ENCODE assay signal across 8 cellular contexts in the genomic region with DNA sequence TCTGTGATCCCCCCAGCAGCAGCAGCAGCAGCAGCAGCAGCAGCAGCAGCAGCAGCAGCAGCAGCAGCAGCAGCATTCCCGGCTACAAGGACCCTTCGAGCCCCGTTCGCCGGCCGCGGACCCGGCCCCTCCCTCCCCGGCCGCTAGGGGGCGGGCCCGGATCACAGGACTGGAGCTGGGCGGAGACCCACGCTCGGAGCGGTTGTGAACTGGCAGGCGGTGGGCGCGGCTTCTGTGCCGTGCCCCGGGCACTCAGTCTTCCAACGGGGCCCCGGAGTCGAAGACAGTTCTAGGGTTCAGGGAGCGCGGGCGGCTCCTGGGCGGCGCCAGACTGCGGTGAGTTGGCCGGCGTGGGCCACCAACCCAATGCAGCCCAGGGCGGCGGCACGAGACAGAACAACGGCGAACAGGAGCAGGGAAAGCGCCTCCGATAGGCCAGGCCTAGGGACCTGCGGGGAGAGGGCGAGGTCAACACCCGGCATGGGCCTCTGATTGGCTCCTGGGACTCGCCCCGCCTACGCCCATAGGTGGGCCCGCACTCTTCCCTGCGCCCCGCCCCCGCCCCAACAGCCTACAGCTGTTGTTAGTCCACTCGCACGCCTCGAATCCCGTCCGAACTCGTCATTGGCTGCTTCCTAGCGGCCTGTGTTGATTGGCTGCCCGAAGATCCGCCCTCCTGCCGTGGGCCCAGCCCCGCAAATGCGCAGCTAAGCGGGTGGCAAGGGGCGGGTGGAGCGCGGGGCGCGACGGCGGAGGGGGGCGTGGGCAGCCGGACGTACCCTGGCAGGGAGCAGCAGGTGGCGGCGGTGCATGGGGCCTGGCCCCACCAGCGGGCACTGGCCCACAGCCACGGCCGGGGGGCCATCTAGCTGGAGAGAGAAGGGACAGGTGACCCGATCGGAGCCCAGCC. TPM values are rescaled to one million over a fixed set of nuclear protein-coding genes. Genes with fewer than 3 reads are reported as not detected.
A peak's percentile ranks its signal among the peaks of the same experiment; 100 is the strongest.
DNase-seq lines count a peak whose midpoint lies in the region; ATAC-seq and TF ChIP-seq lines count a peak whose summit lies in the region.

No MANE protein-coding gene starts in this region.

- H3K27me3 Mint-ChIP-seq in stimulated activated naive CD8-positive, alpha-beta T cell treated with anti-CD3 and anti-CD28 coated beads, Interleukin-15, amount 100 ng/mL, for 72 hours, result peaks cover 55% of the 10 kb centered on the region

- H3K36me3 ChIP-seq in DND-41 (ENCODE audit: insufficient read depth, low read length) (peaks cover 2% of the 10 kb centered on the region; the same call in 1 of the 2 replicates), GM23248 (ENCODE audit: low read depth) (no peaks in the 10 kb centered on the region), neural cell (ENCODE audit: insufficient read depth, low read length) (no peaks in the 10 kb centered on the region)

- H3K9me2 ChIP-seq in GM23248 (ENCODE audit: insufficient read depth) (no peaks in the 10 kb centered on the region), neural cell (ENCODE audit: insufficient read depth, low read length) (no peaks in the 10 kb centered on the region)

- peak overlapping the region; percentile 94 to 95 for H3K4me3 Mint-ChIP-seq in stimulated activated naive CD8-positive, alpha-beta T cell treated with anti-CD3 and anti-CD28 coated beads, Interleukin-15, amount 100 ng/mL, for 72 hours

- peak overlapping the region; percentile 86 for H3K4me2 ChIP-seq in DND-41 (ENCODE audit: insufficient read depth, low read length)
- H3K4me2 ChIP-seq in GM23248 (ENCODE audit: unreplicated experiment), result peak overlapping the region; percentile 99
- H3K4me2 ChIP-seq in neural cell (ENCODE audit: low read length), result no peak overlapping the region

- H3K9me3 ChIP-seq in DND-41 (ENCODE audit: insufficient read depth, low read length, severe bottlenecking) (no peaks in the 10 kb centered on the region), GM23248 (ENCODE audit: low read depth) (no peaks in the 10 kb centered on the region), neural cell (ENCODE audit: low read length) (no peaks in the 10 kb centered on the region)

- POLR2A ChIA-PET in RWPE1 (lab: Yijun Ruan, JAX; ENCODE audit: low non-redundant PET), result interaction anchor here (0.6 to 1.9 kb wide), 3 partner anchors 8 to 23 kb away, joined by 3 to 27 read pairs (median 4); a partner anchor contains a TSS

- H3K27ac Mint-ChIP-seq in stimulated activated naive CD8-positive, alpha-beta T cell treated with anti-CD3 and anti-CD28 coated beads, Interleukin-15, amount 100 ng/mL, for 72 hours, result peak overlapping the region; percentile 65 to 69

- no peak for TF ChIP-seq EP300 in neural cell (conservative IDR thresholded peaks at IDR 0.05; ENCODE audit: poor library complexity, severe bottlenecking)

- H3K9ac ChIP-seq in DND-41 (ENCODE audit: low read depth, low read length), result peak overlapping the region; percentile 60
- H3K9ac ChIP-seq in GM23248, result peak overlapping the region; percentile 84
- H3K9ac ChIP-seq in neural cell (ENCODE audit: low read length), result peak overlapping the region; percentile 66

- H3K4me1 Mint-ChIP-seq in stimulated activated naive CD8-positive, alpha-beta T cell treated with anti-CD3 and anti-CD28 coated beads, Interleukin-15, amount 100 ng/mL, for 72 hours, result peaks cover 33% of the 10 kb centered on the region

- ATAC-seq in DND-41 (ENCODE audit: insufficient read depth, low read depth), result peak; percentile 79
- ATAC-seq in stimulated activated naive CD8-positive, alpha-beta T cell treated with anti-CD3 and anti-CD28 coated beads, Interleukin-15, amount 100 ng/mL, for 72 hours, result peak; percentile 80

- peak; percentile 91 for DNase-seq in DND-41
- DNase-seq in GM23248, result peak; percentile 98
- DNase-seq in RWPE1 (ENCODE audit: low spot score), result peak; percentile 95
- DNase-seq in activated effector memory CD4-positive, alpha-beta T cell treated with anti-CD3 and anti-CD28 coated beads, Interleukin-2, amount 50 U/mL, for 16 hours, result peak; percentile 97
- DNase-seq in fibroblast of villous mesenchyme (ENCODE audit: low read depth), result peak; percentile 99
- DNase-seq in stimulated activated naive CD8-positive, alpha-beta T cell treated with anti-CD3 and anti-CD28 coated beads, Interleukin-15, amount 100 ng/mL, for 72 hours, result peak; percentile 90 to 92

- H3K27me3 ChIP-seq in DND-41 (ENCODE audit: insufficient read depth, low read length, poor library complexity), result no peaks in the 10 kb centered on the region
- no peaks in the 10 kb centered on the region for H3K27me3 ChIP-seq in GM23248 (replicated peaks; ENCODE audit: insufficient read depth)
- peaks cover 22% of the 10 kb centered on the region for H3K27me3 ChIP-seq in neural cell (ENCODE audit: insufficient read depth, low read depth, low read length)

- H3K79me2 ChIP-seq in DND-41 (ENCODE audit: insufficient read depth, low read length) (no peaks in the 10 kb centered on the region), GM23248 (ENCODE audit: insufficient read depth) (peaks cover 12% of the 10 kb centered on the region; the same call in 1 of the 2 replicates), neural cell (replicated peaks; ENCODE audit: insufficient read depth, low read length) (no peaks in the 10 kb centered on the region)

- H3K27ac ChIP-seq in DND-41 (ENCODE audit: low read length) (peak overlapping the region; percentile 70), GM23248 (peak overlapping the region; percentile 91), RWPE1 (peak overlapping the region; percentile 98), neural cell (ENCODE audit: low read length) (peak overlapping the region; percentile 73)

- 4 to 5% methylated on average over 41 to 62 of the region's 79 CpGs for WGBS in GM23248 (ENCODE audit: low coverage in 1 of 2, low lambda C conversion rate in 2 of 2, missing lambda C conversion rate in 2 of 2), 2 experiments

- peaks cover 16% of the 10 kb centered on the region for H3F3A ChIP-seq in GM23248 (ENCODE audit: insufficient read depth)
- H3F3A ChIP-seq in neural cell (ENCODE audit: insufficient read depth, low read length, poor library complexity, severe bottlenecking), result no peaks in the 10 kb centered on the region

- CTCF ChIA-PET in RWPE1 (lab: Yijun Ruan, JAX), result interaction anchor here (0.6 to 2.9 kb wide), 17 partner anchors 9 to 1570 kb away, joined by 3 to 41 read pairs (median 4); a partner anchor contains a TSS

- H3K9me3 Mint-ChIP-seq in stimulated activated naive CD8-positive, alpha-beta T cell treated with anti-CD3 and anti-CD28 coated beads, Interleukin-15, amount 100 ng/mL, for 72 hours, result no peaks in the 10 kb centered on the region

- H4K20me1 ChIP-seq in DND-41 (ENCODE audit: insufficient read depth, low read length) (0 out of 2 replicates have a peak, but pooled peaks cover 2% of the 10 kb centered on the region), GM23248 (ENCODE audit: insufficient read depth) (no peaks in the 10 kb centered on the region), neural cell (ENCODE audit: insufficient read depth) (no peaks in the 10 kb centered on the region)

- peak; percentile 69 for TF ChIP-seq RAD21 in neural cell (conservative IDR thresholded peaks at IDR 0.05)

- peak; percentile 91 for TF ChIP-seq CTCF in DND-41 (IDR thresholded peaks at IDR 0.05; ENCODE audit: borderline replicate concordance, extremely low read depth, low read length, poor library complexity, severe bottlenecking)
- peak; percentile 56 for TF ChIP-seq CTCF in LNCAP (IDR thresholded peaks at IDR 0.05)
- TF ChIP-seq CTCF in RWPE1 (conservative IDR thresholded peaks at IDR 0.05; ENCODE audit: low read depth), result peak; percentile 84
- peak; percentile 85 for TF ChIP-seq CTCF in fibroblast of villous mesenchyme (IDR thresholded peaks at IDR 0.05; ENCODE audit: insufficient read depth, low read depth, low read length)
- peak; percentile 89 for TF ChIP-seq CTCF in neural cell (IDR thresholded peaks at IDR 0.05; ENCODE audit: poor library complexity, severe bottlenecking)

- H3K4me3 ChIP-seq in DND-41 (ENCODE audit: low read depth in 1 of 2, low read length in 2 of 2) (peak overlapping the region; percentile 45 to 75; a peak in 3 of 4 replicates), GM23248 (peak overlapping the region; percentile 77), fibroblast of villous mesenchyme (ENCODE audit: low read depth, low read length) (peak overlapping the region; percentile 73), neural cell (ENCODE audit: low read length) (peak overlapping the region; percentile 68)

- in situ Hi-C loops in GM23248 (cut with MboI), result no loop called here

- H2AFZ ChIP-seq in DND-41 (ENCODE audit: low read depth, low read length) (peak overlapping the region; percentile 75), GM23248 (0 out of 2 replicates have a peak overlapping the region, but pooled peaks have one; percentile 26), neural cell (ENCODE audit: low read depth, low read length) (no peak overlapping the region)

- H3K4me1 ChIP-seq in DND-41 (ENCODE audit: insufficient read depth, low read length), result peaks cover 26% of the 10 kb centered on the region
- H3K4me1 ChIP-seq in GM23248 (ENCODE audit: insufficient read depth), result peaks cover 5% of the 10 kb centered on the region; the same call in 1 of the 2 replicates

RNA-seq across cellular contexts. Expression of a gene that starts 1.4 kb away (rescaled TPM):
- 14.4 and 16.8 TPM in 2 replicates for total RNA-seq in GM23248 (2014; rRNA removed; shearing (Covaris generic))
- 6.1 and 8.2 TPM in 2 replicates for polyA plus RNA-seq in GM23248 (2016; fragmentation: Nextera tagmentation; extraction: Ambion mirVana)
- 8.4 and 8.6 TPM in 2 replicates for total RNA-seq in fibroblast of villous mesenchyme
- 0.50 TPM in 1 of 2 replicates, not detected in the other for polyA plus RNA-seq in neural cell
- polyA minus RNA-seq in neural cell, result 0.35 and 0.49 TPM in 2 replicates

RNA-seq across cellular contexts. Expression of a gene that starts 11.8 kb away (rescaled TPM):
- 26.6 and 34.4 TPM in 2 replicates for total RNA-seq in GM23248 (2014; rRNA removed; shearing (Covaris generic))
- polyA plus RNA-seq in GM23248 (2016; fragmentation: Nextera tagmentation; extraction: Ambion mirVana), result 13.0 and 15.3 TPM in 2 replicates
- total RNA-seq in fibroblast of villous mesenchyme, result 46.4 and 53.1 TPM in 2 replicates
- polyA plus RNA-seq in neural cell, result 34.3 and 50.1 TPM in 2 replicates
- 16.1 and 23.4 TPM in 2 replicates for polyA minus RNA-seq in neural cell

RNA-seq across cellular contexts. Expression of a gene that starts 22.2 kb away (rescaled TPM):
- 32.2 and 32.6 TPM in 2 replicates for total RNA-seq in GM23248 (2014; rRNA removed; shearing (Covaris generic))
- polyA plus RNA-seq in GM23248 (2016; fragmentation: Nextera tagmentation; extraction: Ambion mirVana) (11.5 and 14.5 TPM in 2 replicates), neural cell (20.4 and 28.5 TPM in 2 replicates)
- 53.5 and 54.8 TPM in 2 replicates for total RNA-seq in fibroblast of villous mesenchyme
- 50.5 and 57.0 TPM in 2 replicates for polyA minus RNA-seq in neural cell

RNA-seq across cellular contexts. Expression of a gene that starts 37.2 kb away (rescaled TPM):
- total RNA-seq in GM23248 (2014; rRNA removed; shearing (Covaris generic)), result not detected in 2 replicates
- polyA plus RNA-seq in GM23248 (2016; fragmentation: Nextera tagmentation; extraction: Ambion mirVana) (not detected in 2 replicates), neural cell (not detected in 2 replicates)
- total RNA-seq in fibroblast of villous mesenchyme, result not detected in 2 replicates
- not detected in 2 replicates for polyA minus RNA-seq in neural cell

RNA-seq across cellular contexts. Expression of a gene that starts 39.8 kb away (rescaled TPM):
- 6.3 and 9.1 TPM in 2 replicates for total RNA-seq in GM23248 (2014; rRNA removed; shearing (Covaris generic))
- 3.1 and 3.3 TPM in 2 replicates for polyA plus RNA-seq in GM23248 (2016; fragmentation: Nextera tagmentation; extraction: Ambion mirVana)
- total RNA-seq in fibroblast of villous mesenchyme, result 7.4 and 12.5 TPM in 2 replicates
- polyA plus RNA-seq in neural cell, result 12.5 and 13.2 TPM in 2 replicates
- polyA minus RNA-seq in neural cell, result 10.0 and 11.3 TPM in 2 replicates

Comparison
In these comparisons a context has a peak if more than half of its experiments do, and no peak if none do; other contexts are left out.
1. Peak in every context shown above with its lines: DNase-seq, ATAC-seq, H3K4me3 ChIP-seq and H3K27ac ChIP-seq.